ENCODE assay signal across 9 cellular contexts in genomic region chr4:177229331-177229730, GRCh38.
A peak's percentile ranks its signal among the peaks of the same experiment; 100 is the strongest.
DNase-seq lines count a peak whose midpoint lies in the region; ATAC-seq, FAIRE-seq and TF ChIP-seq lines count a peak whose summit lies in the region.
"Had no signal": no experiment of that assay in that cellular context is flagged by ENCODE, and none has a peak within 500 bp of the region (broad histone marks: within the 10 kb centered on the region; RNA-seq: fewer than 3 reads in every experiment).

No MANE protein-coding gene starts in this region.

- H3K36me3 ChIP-seq in duodenal mucosa (ENCODE audit: control insufficient read depth in 1 of 2, insufficient read depth in 2 of 2, low read length in 2 of 2) (no peaks in the 10 kb centered on the region), HAP-1 (replicated peaks) (no peaks in the 10 kb centered on the region)

- FAIRE-seq in GM12891 (lab: Jason Lieb, UNC), result no peak

- TF ChIP-seq CTCF in lower leg skin (IDR thresholded peaks at IDR 0.05), result no peak

- H3K4me3 ChIP-seq in duodenal mucosa (ENCODE audit: low read depth in 1 of 2, low read length in 2 of 2) (peak overlapping the region; percentile 50 to 52), HAP-1 (no peak overlapping the region), lower leg skin (ENCODE audit: low read depth, poor library complexity, severe bottlenecking) (no peak overlapping the region)
- H3K4me3 ChIP-seq: body of pancreas had no signal

- TF ChIP-seq POLR2A in GM12891 (IDR thresholded peaks at IDR 0.05; ENCODE audit: low read depth, low read length) (no peak), lower leg skin (IDR thresholded peaks at IDR 0.05) (no peak)

- in situ Hi-C loops in HAP-1 (cut with MboI; ENCODE audit: low sequenced_read_pairs), result no loop called here

- H3K4me1 ChIP-seq in duodenal mucosa (ENCODE audit: control insufficient read depth in 1 of 2, insufficient read depth in 2 of 2, low read length in 2 of 2) (no peaks in the 10 kb centered on the region), HAP-1 (no peaks in the 10 kb centered on the region)
- H3K4me1 ChIP-seq: body of pancreas had no signal

- intact Hi-C loops in sciatic nerve (cut with DNase I) (no loop called here), lower leg skin (cut with DNase I; ENCODE audit: low total_unique reads) (no loop called here)

- DNase-seq in GM12891 (ENCODE audit: insufficient read length, low spot score) (peak; percentile 10), OCI-M1 (lab: John Stamatoyannopoulos, UW) (peak; percentile 68), sciatic nerve (ENCODE audit: low spot score) (no peak), HAP-1 (ENCODE audit: low spot score in 2 of 2) (no peak), lower leg skin (ENCODE audit: low spot score in 2 of 2) (no peak), GM03348 (ENCODE audit: low spot score) (no peak)
- DNase-seq: body of pancreas had no signal

- no peak overlapping the region for H3K9ac ChIP-seq in duodenal mucosa (ENCODE audit: low read depth in 1 of 2, low read length in 2 of 2)

- H3K27ac ChIP-seq in duodenal mucosa (ENCODE audit: low read depth, low read length), result no peak overlapping the region
- H3K27ac ChIP-seq: body of pancreas had no signal

- H3K27me3 ChIP-seq in duodenal mucosa (ENCODE audit: control insufficient read depth in 1 of 2, insufficient read depth in 2 of 2, low read length in 2 of 2), result no peaks in the 10 kb centered on the region
- H3K27me3 ChIP-seq in HAP-1 (ENCODE audit: low read depth), result no peaks in the 10 kb centered on the region
- H3K27me3 ChIP-seq: body of pancreas had no signal

- WGBS in lower leg skin, 2 donors, result 39 to 43% methylated on average over 7 of the region's 7 CpGs

- H3K9me3 ChIP-seq in duodenal mucosa (ENCODE audit: control insufficient read depth in 1 of 2, low read length in 2 of 2), result no peaks in the 10 kb centered on the region
- no peaks in the 10 kb centered on the region for H3K9me3 ChIP-seq in HAP-1
- H3K9me3 ChIP-seq: body of pancreas had no signal

- ATAC-seq in sciatic nerve, result peak; percentile 10
- no peak for ATAC-seq in GM21447 (IDR thresholded peaks at IDR 0.05; ENCODE audit: unreplicated experiment)
- ATAC-seq: body of pancreas had no signal

TF ChIP-seq in GM12891, 5 proteins besides CTCF, POLR2A, EP300 and RAD21:
- TF ChIP-seq PAX5 (IDR thresholded peaks at IDR 0.05; ENCODE audit: insufficient read depth, low read length, severe bottlenecking) (no peak), TAF1 (IDR thresholded peaks at IDR 0.05; ENCODE audit: low read depth, low read length) (no peak), POLR2AphosphoS5 (IDR thresholded peaks at IDR 0.05; ENCODE audit: low read depth, low read length) (no peak), POU2F2 (IDR thresholded peaks at IDR 0.05; ENCODE audit: low read depth, low read length) (no peak), SPI1 (IDR thresholded peaks at IDR 0.05; ENCODE audit: low read depth, low read length) (no peak)

Comparison
In these comparisons a context has a peak if more than half of its experiments do, and no peak if none do; other contexts are left out.
1. DNase-seq: peak in GM12891 (single experiment) and OCI-M1 (single experiment); none in sciatic nerve (single experiment), HAP-1 (0 of 2), lower leg skin (0 of 2) and GM03348 (single experiment).
2. H3K4me3 ChIP-seq: peak in duodenal mucosa (2 of 2); none in HAP-1 (single experiment) and lower leg skin (single experiment).